In genomic region chr6:32153835-32154513, GRCh38 we compare ENCODE assay signal across 8 cellular contexts. TPM values are rescaled to one million over a fixed set of nuclear protein-coding genes. Genes with fewer than 3 reads are reported as not detected.
DNase-seq lines count a peak whose midpoint lies in the region; ATAC-seq and TF ChIP-seq lines count a peak whose summit lies in the region.

A gene with protein sequence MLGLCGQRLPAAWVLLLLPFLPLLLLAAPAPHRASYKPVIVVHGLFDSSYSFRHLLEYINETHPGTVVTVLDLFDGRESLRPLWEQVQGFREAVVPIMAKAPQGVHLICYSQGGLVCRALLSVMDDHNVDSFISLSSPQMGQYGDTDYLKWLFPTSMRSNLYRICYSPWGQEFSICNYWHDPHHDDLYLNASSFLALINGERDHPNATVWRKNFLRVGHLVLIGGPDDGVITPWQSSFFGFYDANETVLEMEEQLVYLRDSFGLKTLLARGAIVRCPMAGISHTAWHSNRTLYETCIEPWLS (plus strand): TSS chr6:32154141. CDS start chr6:32154595, 454 bp downstream.

- TF ChIP-seq CTCF in 22Rv1 (IDR thresholded peaks at IDR 0.05) (no peak), ovary (IDR thresholded peaks at IDR 0.05) (peak in 2 of 3 donors; percentile 4 to 39), thoracic aorta (IDR thresholded peaks at IDR 0.05) (no peak)

- H3K4me1 ChIP-seq in ovary (ENCODE audit: insufficient read depth), result peaks cover 9% of the 10 kb centered on the region
- peaks cover 19 to 51% of the 10 kb centered on the region in 2 donors for H3K4me1 ChIP-seq in thoracic aorta (ENCODE audit: control insufficient read depth in 1 of 2, low read depth in 2 of 2)

- H3K36me3 Mint-ChIP-seq in activated naive CD8-positive, alpha-beta T cell treated with anti-CD3 and anti-CD28 coated beads, Interleukin-2, amount 50 U/mL, for 24 hours (ENCODE audit: low read depth), result peaks cover 16% of the 10 kb centered on the region

- peak; percentile 58 for DNase-seq in GM19238 (ENCODE audit: insufficient read length, low spot score)
- peak; percentile 82 for DNase-seq in NCI-H1105 treated with DMSO at 0.1 percent for 48 hours (lab: John Stamatoyannopoulos, UW)
- DNase-seq in T follicular helper cell (ENCODE audit: low read depth), result peak; percentile 57
- DNase-seq in activated naive CD8-positive, alpha-beta T cell treated with anti-CD3 and anti-CD28 coated beads, Interleukin-2, amount 50 U/mL, for 24 hours, result peak; percentile 91
- DNase-seq in Right ventricle myocardium inferior (ENCODE audit: missing footprints), result peak; percentile 92
- DNase-seq in ovary, result peak; percentile 94 to 97 (median 95)
- peak; percentile 75 for DNase-seq in thoracic aorta (ENCODE audit: low spot score)

- H3K27ac ChIP-seq in 22Rv1 (peak within 1 kb of the TSS; percentile 86), ovary (peak within 1 kb of the TSS; percentile 90 to 94), thoracic aorta (peak within 1 kb of the TSS; percentile 94 to 96)

- peaks cover 48% of the 10 kb centered on the region for H3K4me1 Mint-ChIP-seq in activated naive CD8-positive, alpha-beta T cell treated with anti-CD3 and anti-CD28 coated beads, Interleukin-2, amount 50 U/mL, for 24 hours

- H3K27me3 Mint-ChIP-seq in activated naive CD8-positive, alpha-beta T cell treated with anti-CD3 and anti-CD28 coated beads, Interleukin-2, amount 50 U/mL, for 24 hours, result peaks cover 14% of the 10 kb centered on the region

- peak within 1 kb of the TSS; percentile 51 for H3K4me3 ChIP-seq in ovary
- H3K4me3 ChIP-seq in thoracic aorta, result peak within 1 kb of the TSS; percentile 94

- H3K27me3 ChIP-seq in ovary (no peaks in the 10 kb centered on the region), thoracic aorta (replicated peaks; ENCODE audit: insufficient read depth) (no peaks in the 10 kb centered on the region)

- H3K27ac Mint-ChIP-seq in activated naive CD8-positive, alpha-beta T cell treated with anti-CD3 and anti-CD28 coated beads, Interleukin-2, amount 50 U/mL, for 24 hours, result peak within 1 kb of the TSS; percentile 89

- TF ChIP-seq POLR2A in ovary (IDR thresholded peaks at IDR 0.05), result peak; percentile 71

- peak; percentile 71 for ATAC-seq in activated naive CD8-positive, alpha-beta T cell treated with anti-CD3 and anti-CD28 coated beads, Interleukin-2, amount 50 U/mL, for 24 hours
- peak; percentile 92 for ATAC-seq in Right ventricle myocardium inferior
- peak; percentile 62 for ATAC-seq in thoracic aorta (ENCODE audit: insufficient number of reproducible peaks, low FRiP score, low read depth)

- no peaks in the 10 kb centered on the region for H3K9me3 Mint-ChIP-seq in activated naive CD8-positive, alpha-beta T cell treated with anti-CD3 and anti-CD28 coated beads, Interleukin-2, amount 50 U/mL, for 24 hours

- intact Hi-C loops in Right ventricle myocardium inferior (cut with DNase I), result loop anchor here (1.0 kb wide), 3 partner anchors 22 to 35 kb away; partner anchors contain the start of genes AGPAT1 and FKBPL
- intact Hi-C loops in ovary (cut with DNase I), result loop anchor here in 3 of 4 donors (2.0 to 10.0 kb wide), 3 partner anchors 35 to 69 kb away; no protein-coding TSS in a partner anchor

- H3K4me3 Mint-ChIP-seq in activated naive CD8-positive, alpha-beta T cell treated with anti-CD3 and anti-CD28 coated beads, Interleukin-2, amount 50 U/mL, for 24 hours, result peak within 1 kb of the TSS; percentile 93

- H3K9me3 ChIP-seq in ovary (no peaks in the 10 kb centered on the region), thoracic aorta (no peaks in the 10 kb centered on the region)

- 0 to 1% (median 0%) methylated on average over 39 of the region's 39 CpGs for WGBS in ovary, 3 donors

- TF ChIP-seq EP300 in ovary (IDR thresholded peaks at IDR 0.05), result peak; percentile 16

- H3K36me3 ChIP-seq in ovary, result no peaks in the 10 kb centered on the region
- H3K36me3 ChIP-seq in thoracic aorta, result peaks cover 11% of the 10 kb centered on the region

RNA-seq across cellular contexts. Expression of the gene that starts here (rescaled TPM):
- total RNA-seq in Right ventricle myocardium inferior (22.8 TPM), ovary (10 to 100 TPM; 33.5 to 63.9 (median 43.9) TPM), thoracic aorta (10 to 100 TPM; 21.8 to 42.0 TPM)
- polyA plus RNA-seq in ovary, result 10 to 100 TPM; 34.4 to 53.1 TPM

Comparison
In these comparisons a context has a peak if more than half of its experiments do, and no peak if none do; other contexts are left out.
1. Peak in every context shown above with its lines: DNase-seq, ATAC-seq, H3K4me3 ChIP-seq and H3K27ac ChIP-seq.
2. CTCF ChIP-seq: peak in ovary (2 of 3); none in 22Rv1 (single experiment) and thoracic aorta (single experiment).